19 cellular contexts compared by ENCODE assay signal in genomic region chr11:40391679-40392078, GRCh38.
"Had no signal": no experiment of that assay in that cellular context is flagged by ENCODE, and none has a peak within 500 bp of the region (broad histone marks: within the 10 kb centered on the region; RNA-seq: fewer than 3 reads in every experiment).

No MANE protein-coding gene starts in this region.

- H3K9me3 Mint-ChIP-seq: dendritic cell treated with granulocyte-macrophage colony-stimulating factor and Interleukin-4, amounts not matched to agents 40 ng/mL and 50 ng/mL, for 4 days; mesothelial cell of epicardium had no signal

- H3K4me3 ChIP-seq: colonic mucosa, esophagus muscularis mucosa, gastroesophageal sphincter, heart right ventricle, left lung, lower lobe of right lung, mucosa of descending colon had no signal

- H3K9me3 ChIP-seq: colonic mucosa, esophagus muscularis mucosa, gastroesophageal sphincter, heart right ventricle, left lung, lower lobe of right lung had no signal

- H3K27ac ChIP-seq: colonic mucosa, esophagus muscularis mucosa, foreskin keratinocyte, gastroesophageal sphincter, heart right ventricle, left lung, lower lobe of right lung had no signal

- H3K27ac Mint-ChIP-seq: dendritic cell treated with granulocyte-macrophage colony-stimulating factor and Interleukin-4, amounts not matched to agents 40 ng/mL and 50 ng/mL, for 4 days; mesothelial cell of epicardium; naive B cell had no signal

- H3K36me3 ChIP-seq: colonic mucosa, esophagus muscularis mucosa, gastroesophageal sphincter, heart right ventricle, left lung, lower lobe of right lung had no signal

- H3K4me1 ChIP-seq: colonic mucosa, esophagus muscularis mucosa, foreskin keratinocyte, gastroesophageal sphincter, heart right ventricle, left lung, lower lobe of right lung had no signal

- DNase-seq: colonic mucosa; cortex of kidney; effector CD4-positive, alpha-beta T cell; effector memory CD4-positive, alpha-beta T cell; foreskin keratinocyte; head of caudate nucleus; heart right ventricle; hippocampal formation; left cardiac atrium; left lung; left ventricle myocardium superior; lower lobe of right lung; mesenchymal stem cell; mucosa of descending colon; naive B cell had no signal

- H3K36me3 Mint-ChIP-seq: mesothelial cell of epicardium, naive B cell had no signal

- H3K27me3 Mint-ChIP-seq: dendritic cell treated with granulocyte-macrophage colony-stimulating factor and Interleukin-4, amounts not matched to agents 40 ng/mL and 50 ng/mL, for 4 days; naive B cell had no signal

- H3K4me1 Mint-ChIP-seq: mesothelial cell of epicardium, naive B cell had no signal

- H3K27me3 ChIP-seq: colonic mucosa, esophagus muscularis mucosa, foreskin keratinocyte, gastroesophageal sphincter, heart right ventricle, left lung had no signal

- H3K4me3 Mint-ChIP-seq: dendritic cell treated with granulocyte-macrophage colony-stimulating factor and Interleukin-4, amounts not matched to agents 40 ng/mL and 50 ng/mL, for 4 days; mesothelial cell of epicardium; naive B cell had no signal
